ENCODE assay signal across 19 cellular contexts in the genomic region with DNA sequence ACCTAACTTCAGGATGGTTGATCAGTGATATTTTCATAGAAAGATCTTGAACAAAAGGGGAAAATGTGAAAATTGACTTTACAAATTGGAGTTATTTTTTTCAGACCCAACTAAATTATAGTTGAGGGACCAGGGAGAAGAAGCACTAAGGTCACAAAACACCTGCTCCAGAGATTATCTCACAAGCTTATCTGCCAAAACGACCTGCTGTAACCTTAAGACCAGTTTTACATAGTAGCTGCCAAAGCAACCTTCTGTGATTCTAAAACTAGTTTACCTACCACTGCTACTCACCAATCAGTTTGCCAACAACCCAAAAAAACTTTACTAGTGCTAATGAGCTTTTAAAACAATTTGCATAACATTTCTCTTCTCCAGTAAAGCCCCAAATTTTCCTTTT.
A peak's percentile ranks its signal among the peaks of the same experiment; 100 is the strongest.
DNase-seq lines count a peak whose midpoint lies in the region; ATAC-seq, FAIRE-seq and TF ChIP-seq lines count a peak whose summit lies in the region.
"Had no signal": no experiment of that assay in that cellular context is flagged by ENCODE, and none has a peak within 500 bp of the region (broad histone marks: within the 10 kb centered on the region; RNA-seq: fewer than 3 reads in every experiment).

No MANE protein-coding gene starts in this region.

- H4K5ac ChIP-seq in H9 (ENCODE audit: insufficient read length, low read depth, low read length): no peak overlapping the region

- no peak overlapping the region for H4K8ac ChIP-seq in H9 (replicated peaks; ENCODE audit: insufficient read length, low read depth, low read length)

- TF ChIP-seq CTCF in DND-41 (IDR thresholded peaks at IDR 0.05; ENCODE audit: borderline replicate concordance, extremely low read depth, low read length, poor library complexity, severe bottlenecking): no peak
- no peak for TF ChIP-seq CTCF in H9 (conservative IDR thresholded peaks at IDR 0.05)
- TF ChIP-seq CTCF in hepatocyte (IDR thresholded peaks at IDR 0.05; ENCODE audit: poor library complexity): no peak
- no peak for TF ChIP-seq CTCF in pancreas (IDR thresholded peaks at IDR 0.05)

- WGBS in H9 (ENCODE audit: extremely low coverage, insufficient read length, low lambda C conversion rate): no CpG with 5 or more reads among the region's 1 CpG
- WGBS in hepatocyte (ENCODE audit: low lambda C conversion rate, missing lambda C conversion rate): 5% methylated on average over 1 of the region's 1 CpG
- WGBS in pancreas, 2 donors: 4 to 7% methylated on average over 1 of the region's 1 CpG

- no peaks in the 10 kb centered on the region for H3K9me2 ChIP-seq in hepatocyte (replicated peaks; ENCODE audit: insufficient read depth)

- H3K4me1 Mint-ChIP-seq in H9: peaks cover 11 to 17% of the 10 kb centered on the region in 2 experiments
- H3K4me1 Mint-ChIP-seq: CD4-positive, alpha-beta memory T cell had no signal

- no peak overlapping the region for H2BK120ac ChIP-seq in H9 (ENCODE audit: low read depth, low read length, poor library complexity, severe bottlenecking)

- H4K91ac ChIP-seq in H9 (ENCODE audit: insufficient read length, low read depth, low read length): no peak overlapping the region

- H3K9ac ChIP-seq in DND-41 (ENCODE audit: low read depth, low read length) (no peak overlapping the region), H9 (ENCODE audit: extremely low read depth, insufficient read length, low read length) (no peak overlapping the region)
- H3K9ac ChIP-seq: GM23248 had no signal

- H3K4me2 ChIP-seq in DND-41 (ENCODE audit: insufficient read depth, low read length) (no peak overlapping the region), H9 (ENCODE audit: insufficient read depth, insufficient read length, low read length) (no peak overlapping the region), hepatocyte (no peak overlapping the region)

- no peak overlapping the region for H2BK15ac ChIP-seq in H9 (ENCODE audit: low read depth, low read length)

- intact Hi-C loops in pancreas (cut with DNase I): no loop called here

- H3K27ac ChIP-seq in DND-41 (ENCODE audit: low read length): no peak overlapping the region
- H3K27ac ChIP-seq in H9 (ENCODE audit: insufficient read length, low read depth, low read length): no peak overlapping the region
- H3K27ac ChIP-seq in hepatocyte: no peak overlapping the region
- H3K27ac ChIP-seq in pancreas: no peak overlapping the region
- H3K27ac ChIP-seq: GM23248 had no signal

- no peak for ATAC-seq in DND-41 (ENCODE audit: insufficient read depth, low read depth)
- peak; percentile 53 to 87 (median 70) for ATAC-seq in pancreas
- ATAC-seq: HCT116 had no signal

- no peak overlapping the region for H2BK5ac ChIP-seq in H9 (ENCODE audit: insufficient read length, low read length)

- no peak overlapping the region for H2AK5ac ChIP-seq in H9 (ENCODE audit: insufficient read length, low read length)

- FAIRE-seq in pancreas (lab: Jason Lieb, UNC): no peak
- FAIRE-seq: G401.6, GM12892, GM19239 had no signal

- H3K27me3 ChIP-seq in DND-41 (ENCODE audit: insufficient read depth, low read length, poor library complexity): no peaks in the 10 kb centered on the region
- no peaks in the 10 kb centered on the region for H3K27me3 ChIP-seq in H9 (ENCODE audit: insufficient read depth, low read length)
- no peaks in the 10 kb centered on the region for H3K27me3 ChIP-seq in hepatocyte
- H3K27me3 ChIP-seq in pancreas: no peaks in the 10 kb centered on the region

- peak overlapping the region in 2 of 3 experiments; percentile 25 to 82; a peak in 3 of 7 replicates for H3K27ac Mint-ChIP-seq in H9
- H3K27ac Mint-ChIP-seq: CD4-positive, alpha-beta memory T cell had no signal

- peaks cover 0 to 13% (median 8%) of the 10 kb centered on the region in 3 experiments; a peak in 4 of 7 replicates for H3K36me3 Mint-ChIP-seq in H9 (ENCODE audit: insufficient read depth in 1 of 3, low read depth in 3 of 3)
- H3K36me3 Mint-ChIP-seq: CD4-positive, alpha-beta memory T cell had no signal

- no peaks in the 10 kb centered on the region for H3K79me1 ChIP-seq in H9 (ENCODE audit: insufficient read depth, low read depth, low read length, poor library complexity, severe bottlenecking)

- H2AFZ ChIP-seq in DND-41 (ENCODE audit: low read depth, low read length): 0 out of 2 replicates have a peak overlapping the region, but pooled peaks have one; percentile 4
- H2AFZ ChIP-seq in H9 (ENCODE audit: low read length): no peak overlapping the region
- H2AFZ ChIP-seq in hepatocyte: peak overlapping the region; percentile 8
- H2AFZ ChIP-seq: GM23248 had no signal

- no peaks in the 10 kb centered on the region for H3K27me3 Mint-ChIP-seq in H9 (ENCODE audit: low read depth)
- H3K27me3 Mint-ChIP-seq: CD4-positive, alpha-beta memory T cell had no signal

- H3K4me3 Mint-ChIP-seq in H9: no peak overlapping the region
- H3K4me3 Mint-ChIP-seq: CD4-positive, alpha-beta memory T cell had no signal

- H3K4me1 ChIP-seq in DND-41 (ENCODE audit: insufficient read depth, low read length) (peaks cover 5% of the 10 kb centered on the region), H9 (ENCODE audit: insufficient read depth, low read length) (no peaks in the 10 kb centered on the region), hepatocyte (ENCODE audit: insufficient read depth) (peaks cover 8% of the 10 kb centered on the region), pancreas (peaks cover 0 to 14% (median 6%) of the 10 kb centered on the region in 3 donors)

- no peak overlapping the region for H3K14ac ChIP-seq in H9 (ENCODE audit: insufficient read depth, low read length)

- no peaks in the 10 kb centered on the region for H3K79me2 ChIP-seq in DND-41 (ENCODE audit: insufficient read depth, low read length)
- H3K79me2 ChIP-seq in H9 (ENCODE audit: insufficient read depth, low read length): no peaks in the 10 kb centered on the region
- H3K79me2 ChIP-seq in hepatocyte: no peaks in the 10 kb centered on the region

- H3K9me3 ChIP-seq in DND-41 (ENCODE audit: insufficient read depth, low read length, severe bottlenecking) (no peaks in the 10 kb centered on the region), H9 (ENCODE audit: control insufficient read depth, low read depth, low read length) (no peaks in the 10 kb centered on the region), hepatocyte (ENCODE audit: low read depth) (no peaks in the 10 kb centered on the region), pancreas (no peaks in the 10 kb centered on the region)

- H4K20me1 ChIP-seq in DND-41 (ENCODE audit: insufficient read depth, low read length) (no peaks in the 10 kb centered on the region), H9 (ENCODE audit: control insufficient read depth, insufficient read depth, insufficient read length) (no peaks in the 10 kb centered on the region), hepatocyte (ENCODE audit: insufficient read depth, poor library complexity, severe bottlenecking) (no peaks in the 10 kb centered on the region)

- H3K4me3 ChIP-seq in DND-41 (ENCODE audit: low read depth in 1 of 2, low read length in 2 of 2) (no peak overlapping the region), hepatocyte (no peak overlapping the region), pancreas (no peak overlapping the region)
- H3K4me3 ChIP-seq: GM23248 had no signal

- no peak overlapping the region for H3K23ac ChIP-seq in H9 (ENCODE audit: insufficient read length, low read depth, low read length)

- no peak overlapping the region for H3K4ac ChIP-seq in H9 (ENCODE audit: low read depth, low read length)

- DNase-seq in DND-41 (no peak), H9 (no peak), hepatocyte (ENCODE audit: low spot score) (no peak), pancreas (no peak), NCI-H1417 treated with DMSO at 0.1 percent for 48 hours (lab: John Stamatoyannopoulos, UW) (no peak), SIG-M5 (lab: John Stamatoyannopoulos, UW) (no peak)
- DNase-seq in stimulated activated naive CD4-positive, alpha-beta T cell (lab: John Stamatoyannopoulos, UW): no peak
- DNase-seq: C1 segment of cervical spinal cord; Calu3; CD4-positive, alpha-beta memory T cell; COR-L47; DMS53; DMS79 treated with DMSO at 0.1 percent for 48 hours; GM23248; H7 had no signal

- no peak overlapping the region for H3K56ac ChIP-seq in H9 (ENCODE audit: insufficient read length, low read depth, low read length)

- no peak overlapping the region for H2BK12ac ChIP-seq in H9 (ENCODE audit: insufficient read length, low read depth, low read length)

- no peak overlapping the region for H3T11ph ChIP-seq in H9 (ENCODE audit: low read length)

- H3K36me3 ChIP-seq in DND-41 (ENCODE audit: insufficient read depth, low read length) (no peaks in the 10 kb centered on the region), hepatocyte (replicated peaks; ENCODE audit: insufficient read depth, low read depth) (no peaks in the 10 kb centered on the region), pancreas (no peaks in the 10 kb centered on the region)

- H3K23me2 ChIP-seq in H9 (ENCODE audit: insufficient read length, low read depth, low read length, poor library complexity, severe bottlenecking): no peaks in the 10 kb centered on the region

- no peak overlapping the region for H2BK20ac ChIP-seq in H9 (ENCODE audit: low read depth, low read length, poor library complexity, severe bottlenecking)

- no peak overlapping the region for H3K18ac ChIP-seq in H9 (ENCODE audit: insufficient read length, low read depth, low read length)

- H3K9me3 Mint-ChIP-seq in H9: peaks cover 1 to 5% of the 10 kb centered on the region in 2 experiments; a peak in 2 of 5 replicates
